In the genomic region with DNA sequence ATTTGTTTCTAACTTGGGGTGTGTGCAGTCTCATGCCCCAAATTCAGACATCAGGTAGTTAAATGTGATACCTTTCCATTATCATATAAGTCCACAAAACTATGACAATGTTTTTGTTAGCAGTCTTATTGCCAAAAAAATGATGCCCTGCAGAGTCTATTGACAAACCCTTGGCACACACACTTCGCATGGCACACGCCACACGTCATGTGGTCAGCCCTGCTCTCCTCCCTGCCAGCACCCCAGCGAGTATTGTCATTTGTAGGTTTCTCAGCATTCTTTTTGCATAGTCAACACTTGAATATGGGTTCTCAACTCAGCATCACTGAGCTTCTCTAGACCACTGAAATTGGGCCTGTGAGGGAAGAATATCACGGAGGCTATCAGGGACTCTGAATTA, we compare ENCODE assay signal across 6 cellular contexts.
"Had no signal": no experiment of that assay in that cellular context is flagged by ENCODE, and none has a peak within 500 bp of the region (broad histone marks: within the 10 kb centered on the region; RNA-seq: fewer than 3 reads in every experiment).

No MANE protein-coding gene starts in this region.

- DNase-seq: H9, HCEC 1CT had no signal

- H3K4me2 ChIP-seq: GM23338 had no signal

- ATAC-seq: GM23338 had no signal

- FAIRE-seq: H1, H54, HTR-8/SVneo had no signal

- H2AFZ ChIP-seq: GM23338 had no signal

- H3K4me3 ChIP-seq: GM23338 had no signal
